ENCODE assay signal across 26 cellular contexts in genomic region chr6:99331531-99331930, GRCh38. TPM values are rescaled to one million over a fixed set of nuclear protein-coding genes. Genes with fewer than 3 reads are reported as not detected.
"Had no signal": no experiment of that assay in that cellular context is flagged by ENCODE, and none has a peak within 500 bp of the region (broad histone marks: within the 10 kb centered on the region; RNA-seq: fewer than 3 reads in every experiment).

No MANE protein-coding gene starts in this region.

- H3K27ac ChIP-seq: epithelial cell of prostate, esophagus squamous epithelium, left lung, lower lobe of right lung, pancreas, tibial nerve, WERI-Rb-1 had no signal

- ATAC-seq: activated CD4-positive, CD25-positive, alpha-beta regulatory T cell treated with anti-CD3 and anti-CD28 coated beads, Interleukin-2, amount 50 U/mL, for 24 hours; left lung; lower lobe of right lung; natural killer cell; pancreas; right cardiac atrium had no signal

- H3K36me3 ChIP-seq: esophagus squamous epithelium, left lung, lower lobe of right lung, pancreas, tibial nerve had no signal

- H3K4me3 ChIP-seq: esophagus squamous epithelium, left lung, lower lobe of right lung, pancreas, tibial nerve had no signal

- H3K9me3 ChIP-seq: esophagus squamous epithelium, left lung, lower lobe of right lung, pancreas, tibial nerve had no signal

- H3K4me1 ChIP-seq: left lung, lower lobe of right lung, pancreas, tibial nerve had no signal

- FAIRE-seq: colon, endometrium, frontal cortex, islet of Langerhans, pancreas had no signal

- DNase-seq: activated CD4-positive, alpha-beta T cell treated with anti-CD3 and anti-CD28 coated beads for 48 hours; activated CD4-positive, alpha-beta T cell treated with anti-CD3 and anti-CD28 coated beads, Interleukin-2, amount 50 U/mL, for 48 hours; activated CD8-positive, alpha-beta memory T cell treated with anti-CD3 and anti-CD28 coated beads for 24 hours; activated effector memory CD4-positive, alpha-beta T cell treated with Interleukin-2 at 50 U/mL for 16 hours; activated naive CD4-positive, alpha-beta T cell treated with Interleukin-2 at 50 U/mL for 16 hours; anterior cingulate cortex; dermis blood vessel endothelial cell; effector CD4-positive, alpha-beta T cell; esophagus squamous epithelium; left lung; lower lobe of right lung; mesendoderm; natural killer cell; pancreas; right cardiac atrium; stimulated activated naive CD4-positive, alpha-beta T cell; T-helper 1 cell; WERI-Rb-1 had no signal

- H3K27me3 ChIP-seq: esophagus squamous epithelium, left lung, pancreas, tibial nerve had no signal

RNA-seq across cellular contexts. Expression of gene FAXC, which starts 17.9 kb away (rescaled TPM):
- total RNA-seq: mononuclear cell, natural killer cell had no signal
